ENCODE assay signal across 26 cellular contexts in genomic region chr16:78811247-78811646, GRCh38.
DNase-seq lines count a peak whose midpoint lies in the region; FAIRE-seq and TF ChIP-seq lines count a peak whose summit lies in the region.
"Had no signal": no experiment of that assay in that cellular context is flagged by ENCODE, and none has a peak within 500 bp of the region (broad histone marks: within the 10 kb centered on the region; RNA-seq: fewer than 3 reads in every experiment).

No MANE protein-coding gene starts in this region.

- no peak overlapping the region for H4K8ac ChIP-seq in H9 (replicated peaks; ENCODE audit: insufficient read length, low read depth, low read length)

- H2BK5ac ChIP-seq in H9 (ENCODE audit: insufficient read length, low read length), result no peak overlapping the region

- H3K79me2 ChIP-seq in H9 (ENCODE audit: insufficient read depth, low read length), result no peaks in the 10 kb centered on the region

- no peak overlapping the region for H2BK20ac ChIP-seq in H9 (ENCODE audit: low read depth, low read length, poor library complexity, severe bottlenecking)

- no CpG with 5 or more reads among the region's 2 CpGs for WGBS in H9 (ENCODE audit: extremely low coverage, insufficient read length, low lambda C conversion rate)
- 85 to 97% (median 91%) methylated on average over 2 of the region's 2 CpGs for WGBS in spleen, 5 donors

- H3K18ac ChIP-seq in H9 (ENCODE audit: insufficient read length, low read depth, low read length), result no peak overlapping the region

- no peak for TF ChIP-seq POLR2A in spleen (IDR thresholded peaks at IDR 0.05)

- H3K27ac ChIP-seq in HEK293 (ENCODE audit: extremely low read depth, low read depth, low read length) (no peak overlapping the region), H9 (ENCODE audit: insufficient read length, low read depth, low read length) (no peak overlapping the region), spleen (no peak overlapping the region)
- H3K27ac ChIP-seq: 22Rv1; A549; BLaER1 treated with 17β-estradiol and CSF1 and Interleukin-3, amounts not matched to agents 10 nM and 100 nM; C4-2B had no signal

- CTCF ChIA-PET in HEK293 (lab: Yijun Ruan, JAX), result no interaction called here

- H3K4me1 ChIP-seq in HEK293 (ENCODE audit: control insufficient read depth, insufficient read depth, low read length) (no peaks in the 10 kb centered on the region), H9 (ENCODE audit: insufficient read depth, low read length) (no peaks in the 10 kb centered on the region), spleen (peaks cover 0 to 4% (median 0%) of the 10 kb centered on the region in 6 donors)
- H3K4me1 ChIP-seq: A549 had no signal

- H3K4ac ChIP-seq in H9 (ENCODE audit: low read depth, low read length), result no peak overlapping the region

- no peak overlapping the region for H3K9ac ChIP-seq in H9 (ENCODE audit: extremely low read depth, insufficient read length, low read length)
- H3K9ac ChIP-seq: BLaER1 treated with 17β-estradiol and CSF1 and Interleukin-3, amounts not matched to agents 10 nM and 100 nM had no signal

- no peak overlapping the region for H2BK15ac ChIP-seq in H9 (ENCODE audit: low read depth, low read length)

- POLR2A ChIA-PET in HEK293 (lab: Yijun Ruan, JAX), result no interaction called here

- no peak overlapping the region for H4K91ac ChIP-seq in H9 (ENCODE audit: insufficient read length, low read depth, low read length)

- H2BK12ac ChIP-seq in H9 (ENCODE audit: insufficient read length, low read depth, low read length), result no peak overlapping the region

- H3K36me3 Mint-ChIP-seq in progenitor cell of endocrine pancreas (ENCODE audit: insufficient read depth) (no peaks in the 10 kb centered on the region), H9 (ENCODE audit: insufficient read depth in 1 of 3, low read depth in 3 of 3) (no peaks in the 10 kb centered on the region), CD14-positive monocyte (no peaks in the 10 kb centered on the region)
- H3K36me3 Mint-ChIP-seq: CD4-positive, CD25-positive, alpha-beta regulatory T cell had no signal

- H3K4me3 ChIP-seq in HEK293 (ENCODE audit: low read depth, low read length), result no peak overlapping the region
- H3K4me3 ChIP-seq in bronchial epithelial cell (ENCODE audit: low read depth, low read length), result no peak overlapping the region
- no peak overlapping the region for H3K4me3 ChIP-seq in spleen
- H3K4me3 ChIP-seq: A549; BLaER1 treated with 17β-estradiol and CSF1 and Interleukin-3, amounts not matched to agents 10 nM and 100 nM; GM12878 had no signal

- H3K4me3 Mint-ChIP-seq in progenitor cell of endocrine pancreas (ENCODE audit: low read depth) (no peak overlapping the region), H9 (no peak overlapping the region), CD14-positive monocyte (no peak overlapping the region)
- H3K4me3 Mint-ChIP-seq: B cell; CD4-positive, alpha-beta memory T cell; CD4-positive, CD25-positive, alpha-beta regulatory T cell; CD8-positive, alpha-beta memory T cell had no signal

- FAIRE-seq in bronchial epithelial cell (lab: Jason Lieb, UNC), result no peak
- FAIRE-seq: A549, GM12878, GM12892, GM18507 had no signal

- no peak overlapping the region for H2AFZ ChIP-seq in H9 (ENCODE audit: low read length)

- no peak overlapping the region for H3K56ac ChIP-seq in H9 (ENCODE audit: insufficient read length, low read depth, low read length)

- H3K9me3 ChIP-seq in HEK293 (ENCODE audit: control insufficient read depth, insufficient read depth, low read depth, low read length) (no peaks in the 10 kb centered on the region), H9 (ENCODE audit: control insufficient read depth, low read depth, low read length) (no peaks in the 10 kb centered on the region), spleen (peaks cover 0 to 7% (median under 1%) of the 10 kb centered on the region in 8 donors)

- H3K36me3 ChIP-seq in HEK293 (ENCODE audit: control insufficient read depth in 2 of 2, insufficient read depth in 1 of 2, low read length in 2 of 2) (no peaks in the 10 kb centered on the region), bronchial epithelial cell (ENCODE audit: control insufficient read depth, insufficient read depth, low read length) (no peaks in the 10 kb centered on the region), spleen (no peaks in the 10 kb centered on the region)
- H3K36me3 ChIP-seq: BLaER1 treated with 17β-estradiol and CSF1 and Interleukin-3, amounts not matched to agents 10 nM and 100 nM had no signal

- DNase-seq in bronchial epithelial cell (ENCODE audit: low read depth) (peak; percentile 52), progenitor cell of endocrine pancreas (ENCODE audit: low spot score, unreplicated experiment) (no peak), H9 (no peak), CD14-positive monocyte (ENCODE audit: low spot score) (no peak), spleen (no peak)
- DNase-seq: AML-193; CD4-positive, alpha-beta memory T cell; CD4-positive, CD25-positive, alpha-beta regulatory T cell; CD8-positive, alpha-beta memory T cell; COR-L47; DMS 273 treated with DMSO at 0.1 percent for 48 hours; DMS153; DMS53; DMS79; DND-41; EL; GDM1 had no signal

- no peaks in the 10 kb centered on the region for H3K79me1 ChIP-seq in H9 (ENCODE audit: insufficient read depth, low read depth, low read length, poor library complexity, severe bottlenecking)

- no peak overlapping the region for H3T11ph ChIP-seq in H9 (ENCODE audit: low read length)

- no peaks in the 10 kb centered on the region for H4K20me1 ChIP-seq in H9 (ENCODE audit: control insufficient read depth, insufficient read depth, insufficient read length)
- H4K20me1 ChIP-seq: BLaER1 treated with 17β-estradiol and CSF1 and Interleukin-3, amounts not matched to agents 10 nM and 100 nM had no signal

- TF ChIP-seq CTCF in HEK293 (tag by site-specific recombination; IDR thresholded peaks at IDR 0.05) (no peak), bronchial epithelial cell (IDR thresholded peaks at IDR 0.05; ENCODE audit: insufficient read depth, low read length, severe bottlenecking) (no peak), progenitor cell of endocrine pancreas (IDR thresholded peaks at IDR 0.05; ENCODE audit: unreplicated experiment) (no peak), H9 (conservative IDR thresholded peaks at IDR 0.05) (no peak), CD14-positive monocyte (IDR thresholded peaks at IDR 0.05) (no peak), spleen (IDR thresholded peaks at IDR 0.05 in 8 of 11, conservative IDR thresholded peaks at IDR 0.05 in 3 of 11) (no peak)

- H3K23ac ChIP-seq in H9 (ENCODE audit: insufficient read length, low read depth, low read length), result no peak overlapping the region

- no peak overlapping the region for H2BK120ac ChIP-seq in H9 (ENCODE audit: low read depth, low read length, poor library complexity, severe bottlenecking)

- no peaks in the 10 kb centered on the region for H3K27me3 ChIP-seq in bronchial epithelial cell (ENCODE audit: control insufficient read depth, insufficient read depth, low read length)
- H3K27me3 ChIP-seq in H9 (ENCODE audit: insufficient read depth, low read length), result no peaks in the 10 kb centered on the region
- H3K27me3 ChIP-seq in spleen (replicated peaks in 1 of 7), result no peaks in the 10 kb centered on the region
- H3K27me3 ChIP-seq: BLaER1 treated with 17β-estradiol and CSF1 and Interleukin-3, amounts not matched to agents 10 nM and 100 nM had no signal

- H3K23me2 ChIP-seq in H9 (ENCODE audit: insufficient read length, low read depth, low read length, poor library complexity, severe bottlenecking), result no peaks in the 10 kb centered on the region

- H3K9me3 Mint-ChIP-seq in progenitor cell of endocrine pancreas (ENCODE audit: low read depth) (no peaks in the 10 kb centered on the region), H9 (no peaks in the 10 kb centered on the region; a peak in 1 of 5 replicates), CD14-positive monocyte (peaks cover 0 to 9% (median 2%) of the 10 kb centered on the region in 7 donors)
- H3K9me3 Mint-ChIP-seq: CD4-positive, CD25-positive, alpha-beta regulatory T cell had no signal

- H2AK5ac ChIP-seq in H9 (ENCODE audit: insufficient read length, low read length), result no peak overlapping the region

- H3K27me3 Mint-ChIP-seq in progenitor cell of endocrine pancreas (peaks cover 6% of the 10 kb centered on the region), H9 (ENCODE audit: low read depth) (no peaks in the 10 kb centered on the region; the same call in 1 of the 2 replicates), CD14-positive monocyte (ENCODE audit: low read depth in 3 of 3) (peaks cover 0 to 4% (median 0%) of the 10 kb centered on the region in 3 donors)
- H3K27me3 Mint-ChIP-seq: B cell; CD4-positive, alpha-beta memory T cell; CD4-positive, CD25-positive, alpha-beta regulatory T cell; CD8-positive, alpha-beta memory T cell had no signal

- no peak overlapping the region for H3K4me2 ChIP-seq in H9 (ENCODE audit: insufficient read depth, insufficient read length, low read length)
- H3K4me2 ChIP-seq: A549; BLaER1 treated with 17β-estradiol and CSF1 and Interleukin-3, amounts not matched to agents 10 nM and 100 nM had no signal

- H3K14ac ChIP-seq in H9 (ENCODE audit: insufficient read depth, low read length), result no peak overlapping the region

- H3K4me1 Mint-ChIP-seq in progenitor cell of endocrine pancreas (ENCODE audit: low read depth) (peaks cover 15% of the 10 kb centered on the region), H9 (no peaks in the 10 kb centered on the region; a peak in 1 of 4 replicates), CD14-positive monocyte (peaks cover 4% of the 10 kb centered on the region)

- intact Hi-C loops in CD14-positive monocyte (cut with micrococcal nuclease) (no loop called here), spleen (cut with DNase I; ENCODE audit: low total_unique reads) (no loop called here)

- no peak overlapping the region for H4K5ac ChIP-seq in H9 (ENCODE audit: insufficient read length, low read depth, low read length)

- peak overlapping the region; percentile 60 for H3K27ac Mint-ChIP-seq in progenitor cell of endocrine pancreas
- peak overlapping the region in 1 of 3 experiments; percentile 85; a peak in 1 of 7 replicates for H3K27ac Mint-ChIP-seq in H9
- H3K27ac Mint-ChIP-seq in CD14-positive monocyte, result no peak overlapping the region
- H3K27ac Mint-ChIP-seq: B cell; CD4-positive, CD25-positive, alpha-beta regulatory T cell; CD8-positive, alpha-beta memory T cell had no signal
